Comparison of ENCODE assay signal across 1 cellular context in the genomic region with DNA sequence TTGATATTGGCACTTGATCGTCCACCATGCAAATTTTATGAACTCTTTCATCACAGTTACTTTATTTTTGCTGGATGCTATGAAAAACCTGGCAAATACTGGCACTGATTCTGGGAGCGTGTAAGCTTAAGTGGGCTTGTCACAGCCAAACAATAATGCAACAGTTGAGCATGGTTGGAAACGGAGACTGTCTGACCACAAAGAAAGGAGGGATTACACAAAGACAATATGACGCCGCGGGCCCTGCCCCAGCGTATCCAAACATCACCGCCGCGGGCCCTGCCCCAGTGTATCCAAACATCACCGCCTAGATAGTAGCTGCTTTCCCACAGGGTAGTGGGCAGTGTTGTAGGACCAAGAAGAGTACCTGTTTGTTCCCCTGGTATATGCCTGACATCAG.
TF ChIP-seq lines count a peak whose summit lies in the region.

No MANE protein-coding gene starts in this region.

TF ChIP-seq in GM23338, 12 proteins besides CTCF, POLR2A, EP300 and RAD21 (continued from another document):
- TF ChIP-seq, protein P1, sequence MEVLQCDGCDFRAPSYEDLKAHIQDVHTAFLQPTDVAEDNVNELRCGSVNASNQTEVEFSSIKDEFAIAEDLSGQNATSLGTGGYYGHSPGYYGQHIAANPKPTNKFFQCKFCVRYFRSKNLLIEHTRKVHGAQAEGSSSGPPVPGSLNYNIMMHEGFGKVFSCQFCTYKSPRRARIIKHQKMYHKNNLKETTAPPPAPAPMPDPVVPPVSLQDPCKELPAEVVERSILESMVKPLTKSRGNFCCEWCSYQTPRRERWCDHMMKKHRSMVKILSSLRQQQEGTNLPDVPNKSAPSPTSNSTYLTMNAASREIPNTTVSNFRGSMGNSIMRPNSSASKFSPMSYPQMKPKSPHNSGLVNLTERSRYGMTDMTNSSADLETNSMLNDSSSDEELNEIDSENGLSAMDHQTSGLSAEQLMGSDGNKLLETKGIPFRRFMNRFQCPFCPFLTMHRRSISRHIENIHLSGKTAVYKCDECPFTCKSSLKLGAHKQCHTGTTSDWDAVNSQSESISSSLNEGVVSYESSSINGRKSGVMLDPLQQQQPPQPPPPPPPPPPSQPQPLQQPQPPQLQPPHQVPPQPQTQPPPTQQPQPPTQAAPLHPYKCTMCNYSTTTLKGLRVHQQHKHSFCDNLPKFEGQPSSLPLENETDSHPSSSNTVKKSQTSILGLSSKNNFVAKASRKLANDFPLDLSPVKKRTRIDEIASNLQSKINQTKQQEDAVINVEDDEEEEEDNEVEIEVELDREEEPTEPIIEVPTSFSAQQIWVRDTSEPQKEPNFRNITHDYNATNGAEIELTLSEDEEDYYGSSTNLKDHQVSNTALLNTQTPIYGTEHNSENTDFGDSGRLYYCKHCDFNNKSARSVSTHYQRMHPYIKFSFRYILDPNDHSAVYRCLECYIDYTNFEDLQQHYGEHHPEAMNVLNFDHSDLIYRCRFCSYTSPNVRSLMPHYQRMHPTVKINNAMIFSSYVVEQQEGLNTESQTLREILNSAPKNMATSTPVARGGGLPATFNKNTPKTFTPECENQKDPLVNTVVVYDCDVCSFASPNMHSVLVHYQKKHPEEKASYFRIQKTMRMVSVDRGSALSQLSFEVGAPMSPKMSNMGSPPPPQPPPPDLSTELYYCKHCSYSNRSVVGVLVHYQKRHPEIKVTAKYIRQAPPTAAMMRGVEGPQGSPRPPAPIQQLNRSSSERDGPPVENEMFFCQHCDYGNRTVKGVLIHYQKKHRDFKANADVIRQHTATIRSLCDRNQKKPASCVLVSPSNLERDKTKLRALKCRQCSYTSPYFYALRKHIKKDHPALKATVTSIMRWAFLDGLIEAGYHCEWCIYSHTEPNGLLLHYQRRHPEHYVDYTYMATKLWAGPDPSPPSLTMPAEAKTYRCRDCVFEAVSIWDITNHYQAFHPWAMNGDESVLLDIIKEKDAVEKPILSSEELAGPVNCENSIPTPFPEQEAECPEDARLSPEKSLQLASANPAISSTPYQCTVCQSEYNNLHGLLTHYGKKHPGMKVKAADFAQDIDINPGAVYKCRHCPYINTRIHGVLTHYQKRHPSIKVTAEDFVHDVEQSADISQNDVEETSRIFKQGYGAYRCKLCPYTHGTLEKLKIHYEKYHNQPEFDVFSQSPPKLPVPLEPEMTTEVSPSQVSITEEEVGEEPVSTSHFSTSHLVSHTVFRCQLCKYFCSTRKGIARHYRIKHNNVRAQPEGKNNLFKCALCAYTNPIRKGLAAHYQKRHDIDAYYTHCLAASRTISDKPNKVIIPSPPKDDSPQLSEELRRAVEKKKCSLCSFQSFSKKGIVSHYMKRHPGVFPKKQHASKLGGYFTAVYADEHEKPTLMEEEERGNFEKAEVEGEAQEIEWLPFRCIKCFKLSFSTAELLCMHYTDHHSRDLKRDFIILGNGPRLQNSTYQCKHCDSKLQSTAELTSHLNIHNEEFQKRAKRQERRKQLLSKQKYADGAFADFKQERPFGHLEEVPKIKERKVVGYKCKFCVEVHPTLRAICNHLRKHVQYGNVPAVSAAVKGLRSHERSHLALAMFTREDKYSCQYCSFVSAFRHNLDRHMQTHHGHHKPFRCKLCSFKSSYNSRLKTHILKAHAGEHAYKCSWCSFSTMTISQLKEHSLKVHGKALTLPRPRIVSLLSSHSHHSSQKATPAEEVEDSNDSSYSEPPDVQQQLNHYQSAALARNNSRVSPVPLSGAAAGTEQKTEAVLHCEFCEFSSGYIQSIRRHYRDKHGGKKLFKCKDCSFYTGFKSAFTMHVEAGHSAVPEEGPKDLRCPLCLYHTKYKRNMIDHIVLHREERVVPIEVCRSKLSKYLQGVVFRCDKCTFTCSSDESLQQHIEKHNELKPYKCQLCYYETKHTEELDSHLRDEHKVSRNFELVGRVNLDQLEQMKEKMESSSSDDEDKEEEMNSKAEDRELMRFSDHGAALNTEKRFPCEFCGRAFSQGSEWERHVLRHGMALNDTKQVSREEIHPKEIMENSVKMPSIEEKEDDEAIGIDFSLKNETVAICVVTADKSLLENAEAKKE (CRISPR knock-in tag; IDR thresholded peaks at IDR 0.05), result no peak
